In genomic region chr12:120800665-120801064, GRCh38 we compare ENCODE assay signal across 17 cellular contexts.
DNase-seq lines count a peak whose midpoint lies in the region; ATAC-seq lines count a peak whose summit lies in the region.
"Had no signal": no experiment of that assay in that cellular context is flagged by ENCODE, and none has a peak within 500 bp of the region (broad histone marks: within the 10 kb centered on the region; RNA-seq: fewer than 3 reads in every experiment).

No MANE protein-coding gene starts in this region.

- no peak overlapping the region for H3K27ac ChIP-seq in naive thymus-derived CD4-positive, alpha-beta T cell (ENCODE audit: low read depth, low read length)
- H3K27ac ChIP-seq: adrenal gland, esophagus muscularis mucosa, heart left ventricle, upper lobe of right lung had no signal

- no peak overlapping the region for H3K4me3 ChIP-seq in naive thymus-derived CD4-positive, alpha-beta T cell (ENCODE audit: low read length)
- H3K4me3 ChIP-seq: adrenal gland, esophagus muscularis mucosa, heart left ventricle, K562, upper lobe of right lung had no signal

- H3K36me3 Mint-ChIP-seq in T-cell, result peaks cover 43% of the 10 kb centered on the region
- peaks cover 10 to 55% (median 36%) of the 10 kb centered on the region in 5 donors for H3K36me3 Mint-ChIP-seq in naive thymus-derived CD4-positive, alpha-beta T cell

- H3K36me3 ChIP-seq in naive thymus-derived CD4-positive, alpha-beta T cell (ENCODE audit: control insufficient read depth in 2 of 3, insufficient read depth in 3 of 3, low read length in 3 of 3), result no peaks in the 10 kb centered on the region
- H3K36me3 ChIP-seq: adrenal gland, esophagus muscularis mucosa, heart left ventricle, upper lobe of right lung had no signal

- ATAC-seq in GM19452 (IDR thresholded peaks at IDR 0.05; ENCODE audit: unreplicated experiment) (peak; percentile 45), T-cell (replicated peaks in 1 of 4) (no peak), HG02642 (IDR thresholded peaks at IDR 0.05; ENCODE audit: poor library complexity, unreplicated experiment) (no peak)
- no peak for ATAC-seq in naive thymus-derived CD4-positive, alpha-beta T cell
- ATAC-seq: HCT116, heart left ventricle, K562, upper lobe of right lung had no signal

- H3K9me3 ChIP-seq in naive thymus-derived CD4-positive, alpha-beta T cell (ENCODE audit: control insufficient read depth in 2 of 3, low read length in 3 of 3), result peaks cover 0 to 5% (median 0%) of the 10 kb centered on the region in 3 experiments

- H3K27me3 ChIP-seq in naive thymus-derived CD4-positive, alpha-beta T cell (ENCODE audit: control insufficient read depth in 2 of 2, insufficient read depth in 2 of 2, low read length in 2 of 2), result no peaks in the 10 kb centered on the region
- H3K27me3 ChIP-seq: adrenal gland, esophagus muscularis mucosa, heart left ventricle, upper lobe of right lung had no signal

- no peaks in the 10 kb centered on the region for H3K27me3 Mint-ChIP-seq in T-cell
- no peaks in the 10 kb centered on the region for H3K27me3 Mint-ChIP-seq in naive thymus-derived CD4-positive, alpha-beta T cell
- H3K27me3 Mint-ChIP-seq: dendritic cell treated with granulocyte-macrophage colony-stimulating factor and Interleukin-4, amounts not matched to agents 40 ng/mL and 50 ng/mL, for 4 days had no signal

- H3K4me1 ChIP-seq in naive thymus-derived CD4-positive, alpha-beta T cell (ENCODE audit: control insufficient read depth in 2 of 2, insufficient read depth in 2 of 2, low read length in 2 of 2), result peaks cover 0 to 9% of the 10 kb centered on the region in 2 donors
- H3K4me1 ChIP-seq: upper lobe of right lung had no signal

- intact Hi-C loops in naive thymus-derived CD4-positive, alpha-beta T cell (cut with micrococcal nuclease), result loop anchor here in 1 of 2 donors (10.0 kb wide), 1 partner anchor 94 kb away; no protein-coding TSS in a partner anchor

- POLR2A ChIA-PET in T-cell (lab: Charles Lee), result no interaction called here
- POLR2A ChIA-PET in naive thymus-derived CD4-positive, alpha-beta T cell (lab: Charles Lee), result no interaction called here

- H3K4me1 Mint-ChIP-seq in T-cell, result peaks cover 45 to 64% (median 62%) of the 10 kb centered on the region in 3 donors
- H3K4me1 Mint-ChIP-seq in naive thymus-derived CD4-positive, alpha-beta T cell, result peaks cover 22 to 63% (median 53%) of the 10 kb centered on the region in 7 donors

- H3K27ac Mint-ChIP-seq in T-cell, result peak overlapping the region; percentile 14 to 16
- H3K27ac Mint-ChIP-seq in naive thymus-derived CD4-positive, alpha-beta T cell, result peak overlapping the region in 4 of 9 donors; percentile 34 to 46 (median 38)
- H3K27ac Mint-ChIP-seq: dendritic cell treated with granulocyte-macrophage colony-stimulating factor and Interleukin-4, amounts not matched to agents 40 ng/mL and 50 ng/mL, for 4 days had no signal

- CTCF ChIA-PET in T-cell (lab: Charles Lee), result no interaction called here
- CTCF ChIA-PET in naive thymus-derived CD4-positive, alpha-beta T cell (lab: Charles Lee), result interaction anchor here (0.6 to 0.7 kb wide), 2 partner anchors 334 to 751 kb away, joined by 3 to 4 read pairs; no protein-coding TSS in a partner anchor

- in situ Hi-C loops in Caki2 (cut with HindIII; ENCODE audit: low pct_unique_long_range_greater_than_20kb, low sequenced_read_pairs), result no loop called here

- DNase-seq in Caki2 (ENCODE audit: low read depth) (peak; percentile 14), T-cell (no peak), glomerular visceral epithelial cell (ENCODE audit: extremely low spot score) (peak; percentile 50), NCI-H526 treated with DMSO at 0.1 percent for 48 hours (lab: John Stamatoyannopoulos, UW) (no peak), NK-92 (lab: John Stamatoyannopoulos, UW; ENCODE audit: unreplicated experiment) (no peak)
- DNase-seq in naive thymus-derived CD4-positive, alpha-beta T cell, result no peak
- DNase-seq: adrenal gland; heart left ventricle; NCI-H345; stimulated activated CD4-positive, alpha-beta T cell treated with anti-CD3 and anti-CD28 coated beads, Interleukin-4, amount 100 ng/mL, for 24 hours; upper lobe of right lung had no signal

- H3K9me3 Mint-ChIP-seq in T-cell, result peaks cover 3 to 12% (median 12%) of the 10 kb centered on the region in 3 donors
- peaks cover 0 to 24% (median 15%) of the 10 kb centered on the region in 11 donors for H3K9me3 Mint-ChIP-seq in naive thymus-derived CD4-positive, alpha-beta T cell

- H3K4me3 Mint-ChIP-seq in T-cell, result no peak overlapping the region
- H3K4me3 Mint-ChIP-seq in naive thymus-derived CD4-positive, alpha-beta T cell, result no peak overlapping the region
- H3K4me3 Mint-ChIP-seq: dendritic cell treated with granulocyte-macrophage colony-stimulating factor and Interleukin-4, amounts not matched to agents 40 ng/mL and 50 ng/mL, for 4 days had no signal

Comparison
In these comparisons a context has a peak if more than half of its experiments do, and no peak if none do; other contexts are left out.
1. DNase-seq: peak in Caki2 (single experiment) and glomerular visceral epithelial cell (single experiment); none in T-cell (0 of 34), NCI-H526 treated with DMSO at 0.1 percent for 48 hours (single experiment), naive thymus-derived CD4-positive, alpha-beta T cell (0 of 9) and NK-92 (single experiment).